In the genomic region with DNA sequence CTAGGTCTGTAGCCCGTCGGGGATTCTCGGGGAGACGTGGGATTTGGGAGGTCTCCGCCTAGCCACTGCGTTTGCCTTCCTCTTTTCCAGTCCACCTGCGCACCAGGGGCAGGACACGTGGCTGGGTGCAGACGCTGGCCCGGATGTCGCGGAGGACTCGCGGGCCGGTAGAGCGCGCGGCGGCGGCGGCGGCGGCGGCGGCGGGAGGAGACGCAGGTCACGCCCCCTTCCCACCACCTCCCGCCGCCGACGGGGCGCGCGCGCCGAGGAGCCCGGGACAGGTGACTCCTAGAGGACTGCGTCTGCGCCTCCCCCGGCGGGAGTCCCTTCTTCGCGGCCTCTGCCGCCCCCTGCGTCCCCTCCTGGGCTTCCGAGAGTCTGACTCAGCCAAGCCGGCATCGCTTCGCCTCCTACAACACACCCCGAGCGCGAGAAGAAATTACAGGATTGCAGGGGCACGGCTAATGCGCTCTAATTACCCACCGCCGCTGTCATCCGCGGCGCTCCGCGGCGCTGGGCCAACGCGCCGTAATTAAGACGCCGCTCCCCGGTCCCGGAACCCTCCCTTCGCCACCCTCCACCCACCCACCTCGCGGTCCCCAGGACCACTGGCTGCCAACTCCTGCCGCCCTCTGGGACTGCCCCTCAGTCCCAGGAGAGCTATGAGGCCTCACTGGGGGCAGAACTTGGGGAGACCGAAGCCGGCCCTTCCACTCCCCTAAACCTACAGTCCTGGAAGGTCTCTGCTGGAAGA, we compare ENCODE assay signal across 8 cellular contexts.
DNase-seq lines count a peak whose midpoint lies in the region; ATAC-seq and TF ChIP-seq lines count a peak whose summit lies in the region.

No MANE protein-coding gene starts in this region.

- TF ChIP-seq CTCF in nephron progenitor cell (IDR thresholded peaks at IDR 0.05): no peak

- H3K27me3 Mint-ChIP-seq in nephron progenitor cell (ENCODE audit: low read depth, poor library complexity): peaks cover 52% of the 10 kb centered on the region

- no peaks in the 10 kb centered on the region for H3K27me3 ChIP-seq in MG63

- peak overlapping the region; percentile 55 for H3K4me3 Mint-ChIP-seq in nephron progenitor cell

- H3K9me3 Mint-ChIP-seq in nephron progenitor cell: peaks cover 9% of the 10 kb centered on the region

- no peak overlapping the region for H3K27ac Mint-ChIP-seq in nephron progenitor cell

- no peaks in the 10 kb centered on the region for H3K9me3 ChIP-seq in MG63

- H3K36me3 Mint-ChIP-seq in nephron progenitor cell (ENCODE audit: low read depth): no peaks in the 10 kb centered on the region

- peaks cover 65% of the 10 kb centered on the region for H3K4me1 Mint-ChIP-seq in nephron progenitor cell

- DNase-seq in NCI-H2029 (lab: John Stamatoyannopoulos, UW) (peak; percentile 52), erythroblast (lab: John Stamatoyannopoulos, UW) (peak; percentile 69 to 82), nephron progenitor cell (peak; percentile 81), SIG-M5 (lab: John Stamatoyannopoulos, UW) (no peak), MG63 (no peak)
- peak; percentile 84 for DNase-seq in activated CD8-positive, alpha-beta memory T cell treated with anti-CD3 and anti-CD28 coated beads, Interleukin-2, amount 50 U/mL, for 48 hours
- peak; percentile 80 for DNase-seq in stimulated activated naive CD8-positive, alpha-beta T cell treated with anti-CD3 and anti-CD28 coated beads, Interleukin-15, Interleukin-2, amounts not matched to agents 100 U/mL and 50 U/mL, for 24 hours

- no peaks in the 10 kb centered on the region for H3K36me3 ChIP-seq in MG63

- peak; percentile 3 for TF ChIP-seq POLR2A in erythroblast (IDR thresholded peaks at IDR 0.05; ENCODE audit: low read length)

- H3K4me3 ChIP-seq in MG63: no peak overlapping the region

- peak; percentile 44 for ATAC-seq in GM19025 (IDR thresholded peaks at IDR 0.05; ENCODE audit: low read depth, unreplicated experiment)
- peak; percentile 68 for ATAC-seq in stimulated activated naive CD8-positive, alpha-beta T cell treated with anti-CD3 and anti-CD28 coated beads, Interleukin-15, Interleukin-2, amounts not matched to agents 100 U/mL and 50 U/mL, for 24 hours

Comparison
In these comparisons a context has a peak if more than half of its experiments do, and no peak if none do; other contexts are left out.
1. DNase-seq: peak in NCI-H2029 (single experiment), activated CD8-positive, alpha-beta memory T cell treated with anti-CD3 and anti-CD28 coated beads, Interleukin-2, amount 50 U/mL, for 48 hours (single experiment), erythroblast (2 of 2), nephron progenitor cell (single experiment) and stimulated activated naive CD8-positive, alpha-beta T cell treated with anti-CD3 and anti-CD28 coated beads, Interleukin-15, Interleukin-2, amounts not matched to agents 100 U/mL and 50 U/mL, for 24 hours (single experiment); none in SIG-M5 (single experiment) and MG63 (single experiment).